ENCODE assay signal across 28 cellular contexts in the genomic region with DNA sequence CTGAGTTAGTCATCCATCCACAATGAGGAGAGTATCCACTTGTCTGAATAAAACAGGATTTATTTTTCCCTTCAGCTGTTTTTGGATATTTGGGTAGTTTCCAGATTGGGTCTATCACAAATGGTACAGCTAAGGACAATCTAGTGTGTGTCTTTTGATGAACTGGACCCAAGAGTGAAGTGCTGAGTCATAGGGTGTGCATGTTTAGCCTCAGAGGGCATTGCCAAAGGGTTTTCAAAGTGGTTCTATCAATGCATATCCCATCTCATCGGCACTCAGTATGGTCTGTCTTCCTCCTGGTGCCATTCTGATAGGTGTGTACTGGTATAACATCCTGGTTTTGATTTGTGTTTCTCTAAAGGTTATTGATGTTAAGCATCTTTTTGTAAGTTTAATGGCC.
"Had no signal": no experiment of that assay in that cellular context is flagged by ENCODE, and none has a peak within 500 bp of the region (broad histone marks: within the 10 kb centered on the region; RNA-seq: fewer than 3 reads in every experiment).

No MANE protein-coding gene starts in this region.

- H3K4me2 ChIP-seq: hepatocyte had no signal

- H3K9me3 ChIP-seq: gastroesophageal sphincter, heart left ventricle, mucosa of descending colon, neutrophil, sigmoid colon, spleen, thoracic aorta, tibial nerve, upper lobe of left lung had no signal

- H3K4me1 Mint-ChIP-seq: endodermal cell; mesothelial cell of epicardium; naive B cell; neural crest cell; stimulated activated naive B cell treated with anti-CD40 and anti-IgM and Interleukin-4, amounts not matched to agents 10 μg/mL and 1 μg/mL and 100 μg/mL, for 72 hours had no signal

- H3K36me3 ChIP-seq: gastroesophageal sphincter, heart left ventricle, neutrophil, sigmoid colon, spleen, thoracic aorta, tibial nerve, upper lobe of left lung had no signal

- H3K4me3 ChIP-seq: gastroesophageal sphincter, heart left ventricle, hepatocyte, lung, mucosa of descending colon, sigmoid colon, spleen, thoracic aorta, tibial nerve, upper lobe of left lung had no signal

- H3K27me3 ChIP-seq: upper lobe of left lung had no signal

- H3K27ac ChIP-seq: epithelial cell of prostate, foreskin keratinocyte, gastroesophageal sphincter, heart left ventricle, hepatocyte, neutrophil, parathyroid adenoma, sigmoid colon, spleen, thoracic aorta, tibial nerve, upper lobe of left lung had no signal

- DNase-seq: effector CD8-positive, alpha-beta T cell; endodermal cell; foreskin keratinocyte; heart left ventricle; kidney; mesenchymal stem cell; mucosa of descending colon; naive B cell; sigmoid colon; spleen; stimulated activated CD4-positive, alpha-beta T cell treated with anti-CD3 and anti-CD28 coated beads, Interleukin-4, amount 100 ng/mL, for 4 hours; stimulated activated naive B cell treated with anti-CD40 and anti-IgM and Interleukin-4, amounts not matched to agents 10 μg/mL and 1 μg/mL and 100 μg/mL, for 72 hours; upper lobe of left lung had no signal

- H2AFZ ChIP-seq: hepatocyte, parathyroid adenoma had no signal

- ATAC-seq: esophagus mucosa; foreskin keratinocyte; gastroesophageal sphincter; left lobe of liver; mucosa of descending colon; natural killer cell treated with Interleukin-12 subunit alpha and Interleukin-12 subunit beta and Interleukin-15 and Interleukin-18, amount 100 ng/mL, for 72 hours; stimulated activated naive B cell treated with anti-CD40 and anti-IgM and Interleukin-4, amounts not matched to agents 10 μg/mL and 1 μg/mL and 100 μg/mL, for 72 hours had no signal

- H3K9me3 Mint-ChIP-seq: endodermal cell; mesothelial cell of epicardium; natural killer cell treated with Interleukin-12 subunit alpha and Interleukin-12 subunit beta and Interleukin-15 and Interleukin-18, amount 100 ng/mL, for 72 hours; neural crest cell; stimulated activated naive B cell treated with anti-CD40 and anti-IgM and Interleukin-4, amounts not matched to agents 10 μg/mL and 1 μg/mL and 100 μg/mL, for 72 hours; stimulated activated naive CD8-positive, alpha-beta T cell treated with anti-CD3 and anti-CD28 coated beads, Interleukin-15, Interleukin-2, amounts not matched to agents 100 ng/mL and 50 ng/mL, for 24 hours had no signal

- H3K79me2 ChIP-seq: hepatocyte, parathyroid adenoma had no signal

- H3K4me3 Mint-ChIP-seq: endodermal cell; mesothelial cell of epicardium; naive B cell; natural killer cell treated with Interleukin-12 subunit alpha and Interleukin-12 subunit beta and Interleukin-15 and Interleukin-18, amount 100 ng/mL, for 72 hours; neural crest cell; stimulated activated naive B cell treated with anti-CD40 and anti-IgM and Interleukin-4, amounts not matched to agents 10 μg/mL and 1 μg/mL and 100 μg/mL, for 72 hours; stimulated activated naive CD8-positive, alpha-beta T cell treated with anti-CD3 and anti-CD28 coated beads, Interleukin-15, Interleukin-2, amounts not matched to agents 100 ng/mL and 50 ng/mL, for 24 hours had no signal

- H3K36me3 Mint-ChIP-seq: mesothelial cell of epicardium; naive B cell; natural killer cell treated with Interleukin-12 subunit alpha and Interleukin-12 subunit beta and Interleukin-15 and Interleukin-18, amount 100 ng/mL, for 72 hours; stimulated activated naive B cell treated with anti-CD40 and anti-IgM and Interleukin-4, amounts not matched to agents 10 μg/mL and 1 μg/mL and 100 μg/mL, for 72 hours had no signal

- H3K9ac ChIP-seq: parathyroid adenoma had no signal

- H3K4me1 ChIP-seq: foreskin keratinocyte, gastroesophageal sphincter, heart left ventricle, parathyroid adenoma, sigmoid colon, spleen, tibial nerve, upper lobe of left lung had no signal

- H3K27ac Mint-ChIP-seq: endodermal cell; mesothelial cell of epicardium; naive B cell; natural killer cell treated with Interleukin-12 subunit alpha and Interleukin-12 subunit beta and Interleukin-15 and Interleukin-18, amount 100 ng/mL, for 72 hours; progenitor cell of endocrine pancreas; stimulated activated naive B cell treated with anti-CD40 and anti-IgM and Interleukin-4, amounts not matched to agents 10 μg/mL and 1 μg/mL and 100 μg/mL, for 72 hours; stimulated activated naive CD8-positive, alpha-beta T cell treated with anti-CD3 and anti-CD28 coated beads, Interleukin-15, Interleukin-2, amounts not matched to agents 100 ng/mL and 50 ng/mL, for 24 hours had no signal
